21 cellular contexts compared by ENCODE assay signal in genomic region chr2:42074661-42075060, GRCh38. TPM values are rescaled to one million over a fixed set of nuclear protein-coding genes. Genes with fewer than 3 reads are reported as not detected.
DNase-seq lines count a peak whose midpoint lies in the region; ATAC-seq and TF ChIP-seq lines count a peak whose summit lies in the region.
"Had no signal": no experiment of that assay in that cellular context is flagged by ENCODE, and none has a peak within 500 bp of the region (broad histone marks: within the 10 kb centered on the region; RNA-seq: fewer than 3 reads in every experiment).

No MANE protein-coding gene starts in this region.

- H3K36me3 ChIP-seq in DOHH2 (ENCODE audit: control insufficient read depth, low read length): no peaks in the 10 kb centered on the region
- H3K36me3 ChIP-seq in GM23338 (ENCODE audit: insufficient read depth): no peaks in the 10 kb centered on the region
- H3K36me3 ChIP-seq: esophagus muscularis mucosa, neutrophil had no signal

- in situ Hi-C loops in astrocyte of the spinal cord (cut with HindIII; ENCODE audit: low sequenced_read_pairs): no loop called here

- peaks cover 3% of the 10 kb centered on the region; the same call in 1 of the 2 replicates for H3K27me3 ChIP-seq in DOHH2 (ENCODE audit: control insufficient read depth, low read length)
- no peaks in the 10 kb centered on the region for H3K27me3 ChIP-seq in GM23338 (ENCODE audit: insufficient read depth)
- H3K27me3 ChIP-seq: esophagus muscularis mucosa had no signal

- no peaks in the 10 kb centered on the region for H3K9me3 ChIP-seq in DOHH2 (ENCODE audit: control insufficient read depth, insufficient read depth, low read length)
- H3K9me3 ChIP-seq: esophagus muscularis mucosa, neutrophil had no signal

- H3F3A ChIP-seq in DOHH2 (ENCODE audit: control insufficient read depth, insufficient read depth): no peaks in the 10 kb centered on the region
- no peaks in the 10 kb centered on the region for H3F3A ChIP-seq in GM23338 (replicated peaks; ENCODE audit: low read depth)

- peak; percentile 52 for DNase-seq in GM23338 (ENCODE audit: low spot score)
- no peak for DNase-seq in astrocyte of the spinal cord (ENCODE audit: low read depth, low spot score)
- no peak for DNase-seq in hepatic stellate cell (ENCODE audit: low spot score)
- DNase-seq in DMS79 (lab: John Stamatoyannopoulos, UW): no peak
- no peak for DNase-seq in Ammon's horn (ENCODE audit: low spot score)
- DNase-seq: activated CD4-positive, alpha-beta T cell treated with anti-CD3 and anti-CD28 coated beads, Interleukin-2, amount 50 U/mL, for 48 hours; activated gamma-delta T cell treated with Interleukin-2 at 50 U/mL for 16 hours; activated T-cell treated with anti-CD3 and anti-CD28 coated beads for 4 hours; COR-L47; effector CD4-positive, alpha-beta T cell; left ventricle myocardium superior; NCI-H1105; NCI-H526 treated with DMSO at 0.1 percent for 48 hours; SIG-M5; T-helper 2 cell had no signal

- H3K27me3 Mint-ChIP-seq in GM23338 (ENCODE audit: insufficient read depth, low read depth, poor library complexity) (peaks cover 12% of the 10 kb centered on the region), nephron (ENCODE audit: low read depth) (peaks cover 22% of the 10 kb centered on the region)

- H4K20me1 ChIP-seq in DOHH2 (ENCODE audit: control insufficient read depth, insufficient read depth, low read depth, low read length) (no peaks in the 10 kb centered on the region), GM23338 (replicated peaks; ENCODE audit: insufficient read depth) (no peaks in the 10 kb centered on the region)

- H3K4me1 Mint-ChIP-seq in GM23338: peaks cover 11% of the 10 kb centered on the region
- H3K4me1 Mint-ChIP-seq in nephron: peaks cover 57% of the 10 kb centered on the region

- no peak overlapping the region for H3K4me3 Mint-ChIP-seq in GM23338
- no peak overlapping the region for H3K4me3 Mint-ChIP-seq in nephron

- TF ChIP-seq CTCF in DOHH2 (IDR thresholded peaks at IDR 0.05; ENCODE audit: low read depth, low read length, poor library complexity, severe bottlenecking) (peak; percentile 20), GM23338 (conservative IDR thresholded peaks at IDR 0.05; ENCODE audit: low read depth in 2 of 2) (peak; percentile 47 to 59), astrocyte of the spinal cord (IDR thresholded peaks at IDR 0.05; ENCODE audit: low read depth, low read length) (peak; percentile 19), nephron (IDR thresholded peaks at IDR 0.05; ENCODE audit: unreplicated experiment in 3 of 3) (no peak)

- no peak overlapping the region for H3K27ac Mint-ChIP-seq in GM23338
- peak overlapping the region in 2 of 3 experiments; percentile 75 to 76 for H3K27ac Mint-ChIP-seq in nephron

- H2AFZ ChIP-seq in GM23338: peak overlapping the region; percentile 80; the same call in 1 of the 2 replicates

- H3K9me2 ChIP-seq in DOHH2 (replicated peaks; ENCODE audit: control insufficient read depth, low read length) (no peaks in the 10 kb centered on the region), GM23338 (ENCODE audit: insufficient read depth) (peaks cover 13% of the 10 kb centered on the region)

- H3K79me2 ChIP-seq in DOHH2 (ENCODE audit: control insufficient read depth, low read length): no peaks in the 10 kb centered on the region
- no peaks in the 10 kb centered on the region for H3K79me2 ChIP-seq in GM23338 (replicated peaks; ENCODE audit: insufficient read depth)

- H3K36me3 Mint-ChIP-seq in GM23338 (ENCODE audit: low read depth) (no peaks in the 10 kb centered on the region; the same call in 2 of the 3 replicates), nephron (ENCODE audit: low read depth) (no peaks in the 10 kb centered on the region)

- H3K4me3 ChIP-seq in DOHH2 (ENCODE audit: low read length) (no peak overlapping the region), GM23338 (no peak overlapping the region), astrocyte of the spinal cord (ENCODE audit: low read depth, low read length) (no peak overlapping the region)
- H3K4me3 ChIP-seq: esophagus muscularis mucosa had no signal

- H3K4me1 ChIP-seq in DOHH2 (ENCODE audit: control insufficient read depth, low read length) (no peaks in the 10 kb centered on the region), GM23338 (ENCODE audit: insufficient read depth) (no peaks in the 10 kb centered on the region; the same call in none of the 2 replicates)

- H3K9me3 Mint-ChIP-seq in GM23338 (no peaks in the 10 kb centered on the region; the same call in 2 of the 3 replicates), nephron (no peaks in the 10 kb centered on the region)

- no peak overlapping the region for H3K4me2 ChIP-seq in DOHH2 (ENCODE audit: low read length)
- H3K4me2 ChIP-seq in GM23338: no peak overlapping the region

- H3K27ac ChIP-seq in DOHH2 (ENCODE audit: low read depth, low read length) (no peak overlapping the region), GM23338 (ENCODE audit: low read depth) (no peak overlapping the region)
- H3K27ac ChIP-seq: esophagus muscularis mucosa, neutrophil, VCaP had no signal

- ATAC-seq in GM23338: peak; percentile 82
- ATAC-seq in GM21381 (IDR thresholded peaks at IDR 0.05; ENCODE audit: unreplicated experiment): no peak
- ATAC-seq: left ventricle myocardium superior had no signal

TF ChIP-seq in GM23338, 12 proteins besides CTCF, POLR2A, EP300 and RAD21 (continues in another document):
- TF ChIP-seq CREB1 (CRISPR knock-in tag; IDR thresholded peaks at IDR 0.05; ENCODE audit: low read depth) (no peak), ZNF114 (CRISPR knock-in tag; IDR thresholded peaks at IDR 0.05) (no peak), ZNF462 (CRISPR knock-in tag; IDR thresholded peaks at IDR 0.05) (no peak), EZH2 (IDR thresholded peaks at IDR 0.05; ENCODE audit: low read depth, unreplicated experiment) (no peak), ZNF331 (CRISPR knock-in tag; IDR thresholded peaks at IDR 0.05; ENCODE audit: low read depth) (no peak)

RNA-seq across cellular contexts. Expression of gene PKDCC, which starts 26.8 kb away (rescaled TPM):
- 32.8 and 44.8 TPM in 2 replicates for total RNA-seq in GM23338 (2014; rRNA removed; shearing (Covaris generic))
- polyA plus RNA-seq in GM23338 (2016; fragmentation: Nextera tagmentation; extraction: Ambion mirVana): 7.0 and 9.3 TPM in 2 replicates

Comparison
In these comparisons a context has a peak if more than half of its experiments do, and no peak if none do; other contexts are left out.
1. CTCF ChIP-seq: peak in DOHH2 (single experiment), GM23338 (2 of 2) and astrocyte of the spinal cord (single experiment); none in nephron (0 of 3).